ENCODE assay signal across 22 cellular contexts in genomic region chr5:10618311-10618710, GRCh38.
"Had no signal": no experiment of that assay in that cellular context is flagged by ENCODE, and none has a peak within 500 bp of the region (broad histone marks: within the 10 kb centered on the region; RNA-seq: fewer than 3 reads in every experiment).

No MANE protein-coding gene starts in this region.

- ATAC-seq: naive thymus-derived CD8-positive, alpha-beta T cell; right lobe of liver; upper lobe of right lung had no signal

- DNase-seq: hippocampal formation; immature natural killer cell; left ventricle myocardium inferior; naive thymus-derived CD8-positive, alpha-beta T cell; ovary; right lobe of liver; stimulated activated CD4-positive, alpha-beta T cell treated with anti-CD3 and anti-CD28 coated beads, Interleukin-12 subunit alpha, Interleukin-12 subunit beta, amount 100 ng/mL, for 4 hours; stimulated activated CD4-positive, alpha-beta T cell treated with anti-CD3 and anti-CD28 coated beads, Interleukin-15, amount 100 ng/mL, for 24 hours; stimulated activated CD4-positive, alpha-beta T cell treated with anti-CD3 and anti-CD28 coated beads, Interleukin-2, amount 100 ng/mL, for 24 hours; stimulated activated CD4-positive, alpha-beta T cell treated with anti-CD3 and anti-CD28 coated beads, Interleukin-4, amount 100 ng/mL, for 1 hour; stimulated activated naive CD8-positive, alpha-beta T cell treated with anti-CD3 and anti-CD28 coated beads, Interleukin-15, Interleukin-2, amounts not matched to agents 100 U/mL and 50 U/mL, for 24 hours; tibial artery; trophoblast cell; upper lobe of right lung had no signal

- H3K36me3 Mint-ChIP-seq: immature natural killer cell; naive thymus-derived CD8-positive, alpha-beta T cell had no signal

- H3K9me3 ChIP-seq: ovary, right lobe of liver, suprapubic skin, thoracic aorta, upper lobe of right lung had no signal

- H3K4me1 Mint-ChIP-seq: immature natural killer cell, nephron, neural crest cell had no signal

- H3K36me3 ChIP-seq: left ventricle myocardium inferior, ovary, right atrium auricular region, right lobe of liver, suprapubic skin, thoracic aorta, tibial artery, upper lobe of right lung had no signal

- H3K9me3 Mint-ChIP-seq: immature natural killer cell had no signal

- H3K4me3 ChIP-seq: left ventricle myocardium inferior, lung, ovary, right atrium auricular region, right lobe of liver, smooth muscle cell, suprapubic skin, thoracic aorta, tibial artery, upper lobe of right lung had no signal

- H3K4me3 Mint-ChIP-seq: immature natural killer cell; naive thymus-derived CD8-positive, alpha-beta T cell; nephron; neural crest cell had no signal

- H3K27ac ChIP-seq: left ventricle myocardium inferior, ovary, right atrium auricular region, right lobe of liver, suprapubic skin, thoracic aorta, tibial artery, upper lobe of right lung had no signal

- H3K27ac Mint-ChIP-seq: immature natural killer cell, nephron, progenitor cell of endocrine pancreas had no signal

- H3K4me1 ChIP-seq: right atrium auricular region, right lobe of liver, suprapubic skin, tibial artery, upper lobe of right lung had no signal

- H3K27me3 ChIP-seq: ovary, right atrium auricular region, right lobe of liver, suprapubic skin, tibial artery, upper lobe of right lung had no signal
